Comparison of ENCODE assay signal across 12 cellular contexts in genomic region chr1:211518330-211519289, GRCh38. TPM values are rescaled to one million over a fixed set of nuclear protein-coding genes. Genes with fewer than 3 reads are reported as not detected.
DNase-seq lines count a peak whose midpoint lies in the region; ATAC-seq and TF ChIP-seq lines count a peak whose summit lies in the region.
"Had no signal": no experiment of that assay in that cellular context is flagged by ENCODE, and none has a peak within 500 bp of the region (broad histone marks: within the 10 kb centered on the region; RNA-seq: fewer than 3 reads in every experiment).

No MANE protein-coding gene starts in this region.

- no peak overlapping the region for H3K27ac Mint-ChIP-seq in natural killer cell treated with Interleukin-12 subunit alpha and Interleukin-12 subunit beta and Interleukin-15 and Interleukin-18, amount 100 ng/mL, for 72 hours

- peaks cover 12 to 13% of the 10 kb centered on the region in 2 donors for H3K4me1 Mint-ChIP-seq in natural killer cell treated with Interleukin-12 subunit alpha and Interleukin-12 subunit beta and Interleukin-15 and Interleukin-18, amount 100 ng/mL, for 72 hours (ENCODE audit: low read depth in 2 of 2)

- no peaks in the 10 kb centered on the region for H3K27me3 ChIP-seq in right lobe of liver
- H3K27me3 ChIP-seq: esophagus squamous epithelium had no signal

- H3K4me3 Mint-ChIP-seq in natural killer cell treated with Interleukin-12 subunit alpha and Interleukin-12 subunit beta and Interleukin-15 and Interleukin-18, amount 100 ng/mL, for 72 hours, result no peak overlapping the region

- 34% methylated on average over 5 of the region's 7 CpGs for WGBS in right lobe of liver (ENCODE audit: insufficient coverage, low coverage, low lambda C conversion rate, missing lambda C conversion rate)

- ATAC-seq in GM18867 (IDR thresholded peaks at IDR 0.05; ENCODE audit: unreplicated experiment) (peak; percentile 61), GM21717 (IDR thresholded peaks at IDR 0.05; ENCODE audit: unreplicated experiment) (peak; percentile 50), HG03342 (IDR thresholded peaks at IDR 0.05; ENCODE audit: unreplicated experiment) (peak; percentile 40), right lobe of liver (peak in 3 of 4 donors; percentile 14 to 16 (median 15))
- ATAC-seq in natural killer cell treated with Interleukin-12 subunit alpha and Interleukin-12 subunit beta and Interleukin-15 and Interleukin-18, amount 100 ng/mL, for 72 hours, result no peak

- H3K36me3 Mint-ChIP-seq in natural killer cell treated with Interleukin-12 subunit alpha and Interleukin-12 subunit beta and Interleukin-15 and Interleukin-18, amount 100 ng/mL, for 72 hours, result no peaks in the 10 kb centered on the region

- DNase-seq in right lobe of liver (peak; percentile 57 to 81 (median 78)), GDM1 (lab: John Stamatoyannopoulos, UW) (no peak), NCI-H146 (lab: John Stamatoyannopoulos, UW) (no peak), NCI-H2107 treated with DMSO at 0.1 percent for 48 hours (lab: John Stamatoyannopoulos, UW; ENCODE audit: unreplicated experiment) (no peak)
- no peak for DNase-seq in natural killer cell treated with Interleukin-12 subunit alpha and Interleukin-12 subunit beta and Interleukin-15 and Interleukin-18, amount 100 ng/mL, for 72 hours (ENCODE audit: low spot score)
- DNase-seq: DMS79 treated with DMSO at 0.1 percent for 48 hours, esophagus squamous epithelium, NCI-H187 treated with DMSO at 0.1 percent for 48 hours had no signal

- no peaks in the 10 kb centered on the region for H3K36me3 ChIP-seq in right lobe of liver
- H3K36me3 ChIP-seq: esophagus squamous epithelium had no signal

- H3K27ac ChIP-seq in right lobe of liver, result peak overlapping the region; percentile 11 to 68 (median 63)

- no peak for TF ChIP-seq POLR2A in right lobe of liver (IDR thresholded peaks at IDR 0.05)

- H3K4me3 ChIP-seq in right lobe of liver, result no peak overlapping the region
- H3K4me3 ChIP-seq: esophagus squamous epithelium had no signal

- no peaks in the 10 kb centered on the region for H3K9me3 Mint-ChIP-seq in natural killer cell treated with Interleukin-12 subunit alpha and Interleukin-12 subunit beta and Interleukin-15 and Interleukin-18, amount 100 ng/mL, for 72 hours

- no peak for TF ChIP-seq CTCF in right lobe of liver (IDR thresholded peaks at IDR 0.05)

- H3K9me3 ChIP-seq in right lobe of liver, result no peaks in the 10 kb centered on the region
- H3K9me3 ChIP-seq: esophagus squamous epithelium had no signal

- peaks cover 4 to 6% of the 10 kb centered on the region in 2 donors for H3K27me3 Mint-ChIP-seq in natural killer cell treated with Interleukin-12 subunit alpha and Interleukin-12 subunit beta and Interleukin-15 and Interleukin-18, amount 100 ng/mL, for 72 hours

- H3K4me1 ChIP-seq in right lobe of liver, result peaks cover 0 to 83% (median 31%) of the 10 kb centered on the region in 4 donors

- intact Hi-C loops in right lobe of liver (cut with DNase I), result no loop called here

RNA-seq across cellular contexts. Expression of gene RD3, which starts 26.6 kb away (rescaled TPM):
- total RNA-seq in right lobe of liver, result not detected
- total RNA-seq in natural killer cell treated with Interleukin-12 subunit alpha and Interleukin-12 subunit beta and Interleukin-15 and Interleukin-18, amount 100 ng/mL, for 72 hours, result not detected
- total RNA-seq: SK-MEL-5 had no signal

Comparison
In these comparisons a context has a peak if more than half of its experiments do, and no peak if none do; other contexts are left out.
1. ATAC-seq: peak in GM18867 (single experiment), GM21717 (single experiment), HG03342 (single experiment) and right lobe of liver (3 of 4); none in natural killer cell treated with Interleukin-12 subunit alpha and Interleukin-12 subunit beta and Interleukin-15 and Interleukin-18, amount 100 ng/mL, for 72 hours (0 of 2).
2. DNase-seq: peak in right lobe of liver (3 of 3); none in natural killer cell treated with Interleukin-12 subunit alpha and Interleukin-12 subunit beta and Interleukin-15 and Interleukin-18, amount 100 ng/mL, for 72 hours (single experiment), GDM1 (single experiment), NCI-H146 (single experiment) and NCI-H2107 treated with DMSO at 0.1 percent for 48 hours (single experiment).